In genomic region chr10:77699080-77699645, GRCh38 we compare ENCODE assay signal across 22 cellular contexts.
DNase-seq lines count a peak whose midpoint lies in the region; ATAC-seq, FAIRE-seq and TF ChIP-seq lines count a peak whose summit lies in the region.
"Had no signal": no experiment of that assay in that cellular context is flagged by ENCODE, and none has a peak within 500 bp of the region (broad histone marks: within the 10 kb centered on the region; RNA-seq: fewer than 3 reads in every experiment).

No MANE protein-coding gene starts in this region.

- intact Hi-C loops in HepG2 (cut with micrococcal nuclease; ENCODE audit: unreplicated experiment), result no loop called here

- H3K4me3 ChIP-seq in GM12865 (ENCODE audit: low read depth, low read length) (no peak overlapping the region), bronchial epithelial cell (ENCODE audit: low read depth, low read length) (no peak overlapping the region), tibial nerve (no peak overlapping the region), HepG2 (replicated peaks in 1 of 3; ENCODE audit: insufficient read depth in 1 of 3, low read depth in 2 of 3, low read length in 3 of 3) (no peak overlapping the region)
- H3K4me3 ChIP-seq: cardiac muscle cell, coronary artery, HAP-1, SJCRH30, skin epidermis had no signal

- no TSS peak for BruUV-seq in HepG2 (replicated peaks; lab: Mats Ljungman, UMichigan)

- no peak overlapping the region for H3K9ac ChIP-seq in HepG2 (ENCODE audit: insufficient read depth, low read depth, low read length)

- H3K4me1 ChIP-seq in tibial nerve (no peaks in the 10 kb centered on the region), HepG2 (ENCODE audit: insufficient read depth, low read length) (no peaks in the 10 kb centered on the region)
- H3K4me1 ChIP-seq: HAP-1, SJCRH30 had no signal

- TF ChIP-seq POLR2A in tibial nerve (IDR thresholded peaks at IDR 0.05), result no peak
- no peak for TF ChIP-seq POLR2A in HepG2 (IDR thresholded peaks at IDR 0.05; ENCODE audit: insufficient read depth in 1 of 2, low read depth in 2 of 2, low read length in 2 of 2)

- H3K4me2 ChIP-seq in HepG2 (ENCODE audit: low read depth, low read length), result no peak overlapping the region

- POLR2A ChIA-PET in HepG2 (lab: Yijun Ruan, JAX), result no interaction called here

- ATAC-seq in GM18873 (IDR thresholded peaks at IDR 0.05; ENCODE audit: low FRiP score, unreplicated experiment) (peak; percentile 48), HG02884 (IDR thresholded peaks at IDR 0.05; ENCODE audit: unreplicated experiment) (peak; percentile 49), HepG2 (no peak)
- ATAC-seq: natural killer cell treated with Interleukin-12 subunit alpha and Interleukin-12 subunit beta and Interleukin-15 and Interleukin-18, amount 100 ng/mL, for 72 hours had no signal

- CTCF ChIA-PET in HepG2 (lab: Yijun Ruan, JAX; ENCODE audit: low intra/inter-chr PET ratio, low total read pairs), result no interaction called here

- TF ChIP-seq CTCF in GM12865 (IDR thresholded peaks at IDR 0.05; ENCODE audit: insufficient read depth, low read depth, low read length, missing control alignments) (no peak), bronchial epithelial cell (IDR thresholded peaks at IDR 0.05; ENCODE audit: insufficient read depth, low read length, severe bottlenecking) (no peak), tibial nerve (IDR thresholded peaks at IDR 0.05) (no peak), HepG2 (CRISPR knock-in tag; IDR thresholded peaks at IDR 0.05) (no peak)

- in situ Hi-C loops in HepG2 (cut with HindIII; ENCODE audit: extremely low pct_ligation_motif_present, low pct_unique_long_range_greater_than_20kb), result no loop called here

- no peaks in the 10 kb centered on the region for H4K20me1 ChIP-seq in HepG2 (ENCODE audit: insufficient read depth, low read length)

- TF ChIP-seq EP300 in tibial nerve (IDR thresholded peaks at IDR 0.05) (no peak), HepG2 (IDR thresholded peaks at IDR 0.05; ENCODE audit: low read depth in 2 of 2, low read length in 2 of 2) (no peak), HepG2 (CRISPR knock-in tag; IDR thresholded peaks at IDR 0.05; ENCODE audit: borderline replicate concordance) (no peak)

- DNase-seq in GM12865 (ENCODE audit: low read depth) (peak; percentile 51), bronchial epithelial cell (ENCODE audit: low read depth) (peak; percentile 24), tibial nerve (ENCODE audit: low spot score in 2 of 2) (no peak), A172 (ENCODE audit: low spot score) (no peak), HepG2 (ENCODE audit: low spot score) (no peak)
- DNase-seq: activated naive CD4-positive, alpha-beta T cell treated with anti-CD3 and anti-CD28 coated beads for 36 hours; amniotic stem cell; C1 segment of cervical spinal cord; EL; NCI-H1092; NCI-H187 treated with DMSO at 0.1 percent for 48 hours; NCI-H526 treated with DMSO at 0.1 percent for 48 hours; SJCRH30 had no signal

- no peaks in the 10 kb centered on the region for H3K79me2 ChIP-seq in HepG2 (ENCODE audit: insufficient read depth, low read length)

- H3K9me3 ChIP-seq in tibial nerve (peaks cover 0 to 4% (median 0%) of the 10 kb centered on the region in 4 donors), HepG2 (ENCODE audit: low read length) (no peaks in the 10 kb centered on the region)
- H3K9me3 ChIP-seq: HAP-1, SJCRH30 had no signal

- H3K27me3 ChIP-seq in bronchial epithelial cell (ENCODE audit: control insufficient read depth, insufficient read depth, low read length) (no peaks in the 10 kb centered on the region), tibial nerve (no peaks in the 10 kb centered on the region), HepG2 (ENCODE audit: control insufficient read depth in 1 of 2, insufficient read depth in 2 of 2, low read length in 2 of 2) (peaks cover 0 to 4% of the 10 kb centered on the region in 2 experiments; a peak in 1 of 5 replicates)
- H3K27me3 ChIP-seq: cardiac muscle cell had no signal

- 76% methylated on average over 1 of the region's 1 CpG for WGBS in tibial nerve, 2 donors
- 0% methylated on average over 1 of the region's 1 CpG for WGBS in HepG2 (ENCODE audit: low lambda C conversion rate)

- H3K36me3 ChIP-seq in bronchial epithelial cell (ENCODE audit: control insufficient read depth, insufficient read depth, low read length) (no peaks in the 10 kb centered on the region), tibial nerve (no peaks in the 10 kb centered on the region), HepG2 (replicated peaks in 1 of 2; ENCODE audit: control insufficient read depth in 1 of 2, insufficient read depth in 2 of 2, low read length in 2 of 2) (no peaks in the 10 kb centered on the region)
- H3K36me3 ChIP-seq: cardiac muscle cell, HAP-1, SJCRH30 had no signal

- H3K27ac ChIP-seq in tibial nerve (no peak overlapping the region), HepG2 (ENCODE audit: extremely low read length, insufficient read depth, low read length) (no peak overlapping the region)
- H3K27ac ChIP-seq: cardiac muscle cell, coronary artery, SJCRH30, skin epidermis had no signal

- no peak overlapping the region for H2AFZ ChIP-seq in HepG2 (ENCODE audit: low read length)

- no peak for TF ChIP-seq RAD21 in HepG2 (CRISPR knock-in tag; IDR thresholded peaks at IDR 0.05)

- FAIRE-seq in bronchial epithelial cell (lab: Jason Lieb, UNC), result peak; percentile 60
- no peak for FAIRE-seq in HepG2 (lab: Jason Lieb, UNC)
- FAIRE-seq: islet of Langerhans, TTC549 had no signal

TF ChIP-seq in HepG2, 621 proteins besides CTCF, POLR2A, EP300 and RAD21:
- TF ChIP-seq SPEN (CRISPR knock-in tag; IDR thresholded peaks at IDR 0.05; ENCODE audit: low read depth), result no peak
- TF ChIP-seq SKI (IDR thresholded peaks at IDR 0.05; ENCODE audit: partially characterized antibody), result no peak
- no peak for TF ChIP-seq SP140L (CRISPR knock-in tag; IDR thresholded peaks at IDR 0.05; ENCODE audit: borderline replicate concordance)
- TF ChIP-seq MTF2 (CRISPR knock-in tag; IDR thresholded peaks at IDR 0.05; ENCODE audit: borderline replicate concordance), result no peak
- TF ChIP-seq, protein P1, sequence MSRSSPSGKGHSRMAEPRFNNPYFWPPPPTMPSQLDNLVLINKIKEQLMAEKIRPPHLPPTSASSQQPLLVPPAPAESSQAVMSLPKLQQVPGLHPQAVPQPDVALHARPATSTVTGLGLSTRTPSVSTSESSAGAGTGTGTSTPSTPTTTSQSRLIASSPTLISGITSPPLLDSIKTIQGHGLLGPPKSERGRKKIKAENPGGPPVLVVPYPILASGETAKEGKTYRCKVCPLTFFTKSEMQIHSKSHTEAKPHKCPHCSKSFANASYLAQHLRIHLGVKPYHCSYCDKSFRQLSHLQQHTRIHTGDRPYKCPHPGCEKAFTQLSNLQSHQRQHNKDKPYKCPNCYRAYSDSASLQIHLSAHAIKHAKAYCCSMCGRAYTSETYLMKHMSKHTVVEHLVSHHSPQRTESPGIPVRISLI (CRISPR knock-in tag; IDR thresholded peaks at IDR 0.05; ENCODE audit: borderline replicate concordance), result no peak
- TF ChIP-seq, protein P2, sequence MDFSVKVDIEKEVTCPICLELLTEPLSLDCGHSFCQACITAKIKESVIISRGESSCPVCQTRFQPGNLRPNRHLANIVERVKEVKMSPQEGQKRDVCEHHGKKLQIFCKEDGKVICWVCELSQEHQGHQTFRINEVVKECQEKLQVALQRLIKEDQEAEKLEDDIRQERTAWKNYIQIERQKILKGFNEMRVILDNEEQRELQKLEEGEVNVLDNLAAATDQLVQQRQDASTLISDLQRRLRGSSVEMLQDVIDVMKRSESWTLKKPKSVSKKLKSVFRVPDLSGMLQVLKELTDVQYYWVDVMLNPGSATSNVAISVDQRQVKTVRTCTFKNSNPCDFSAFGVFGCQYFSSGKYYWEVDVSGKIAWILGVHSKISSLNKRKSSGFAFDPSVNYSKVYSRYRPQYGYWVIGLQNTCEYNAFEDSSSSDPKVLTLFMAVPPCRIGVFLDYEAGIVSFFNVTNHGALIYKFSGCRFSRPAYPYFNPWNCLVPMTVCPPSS (IDR thresholded peaks at IDR 0.05), result no peak
- no peak for TF ChIP-seq ZNF574 (CRISPR knock-in tag; IDR thresholded peaks at IDR 0.05)
- no peak for TF ChIP-seq ZNF430 (CRISPR knock-in tag; IDR thresholded peaks at IDR 0.05)
- TF ChIP-seq ZC3H13 (CRISPR knock-in tag; IDR thresholded peaks at IDR 0.05), result no peak
- no peak for TF ChIP-seq ZNF550 (CRISPR knock-in tag; IDR thresholded peaks at IDR 0.05; ENCODE audit: borderline replicate concordance)

Comparison
In these comparisons a context has a peak if more than half of its experiments do, and no peak if none do; other contexts are left out.
1. DNase-seq: peak in GM12865 (single experiment) and bronchial epithelial cell (single experiment); none in tibial nerve (0 of 2), A172 (single experiment) and HepG2 (single experiment).